17 cellular contexts compared by ENCODE assay signal in the genomic region with DNA sequence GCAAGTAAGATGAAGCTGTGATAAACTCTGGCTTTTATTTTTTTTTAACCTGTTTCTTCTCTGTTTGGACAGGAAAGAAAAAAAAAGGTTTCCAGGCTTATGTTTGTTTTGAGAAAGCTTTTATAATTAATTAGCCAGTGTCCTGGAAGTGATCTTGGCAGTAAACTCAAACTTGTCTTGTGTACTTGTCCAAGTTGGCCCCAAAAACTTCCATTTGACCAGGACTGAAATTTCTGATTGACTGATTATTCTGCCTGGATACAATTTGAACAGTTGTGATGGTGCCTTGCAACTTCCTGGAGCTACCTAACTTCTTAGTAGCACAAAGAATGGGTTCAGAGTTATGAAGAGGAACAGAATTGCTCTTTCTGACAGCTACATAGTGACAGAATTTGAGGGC.
"Had no signal": no experiment of that assay in that cellular context is flagged by ENCODE, and none has a peak within 500 bp of the region (broad histone marks: within the 10 kb centered on the region; RNA-seq: fewer than 3 reads in every experiment).

No MANE protein-coding gene starts in this region.

- DNase-seq: esophagus squamous epithelium; foreskin fibroblast; immature natural killer cell; left ventricle myocardium inferior; lower lobe of right lung; mesenchymal stem cell; naive B cell; posterior cingulate gyrus; right cardiac atrium; stimulated activated CD4-positive, alpha-beta T cell treated with anti-CD3 and anti-CD28 coated beads, Interleukin-4, amount 100 ng/mL, for 1 hour; stimulated activated CD8-positive, alpha-beta memory T cell treated with anti-CD3 and anti-CD28 coated beads, Interleukin-4, amount 100 ng/mL, for 48 hours; stimulated activated naive CD8-positive, alpha-beta T cell treated with anti-CD3 and anti-CD28 coated beads, Interleukin-15, Interleukin-2, amounts not matched to agents 100 U/mL and 50 U/mL, for 24 hours; tibial artery; upper lobe of left lung; uterus had no signal

- H3K4me3 ChIP-seq: esophagus squamous epithelium, gastroesophageal sphincter, left ventricle myocardium inferior, lower lobe of right lung, suprapubic skin, tibial artery, upper lobe of left lung, uterus had no signal

- H3K27ac ChIP-seq: esophagus squamous epithelium, gastroesophageal sphincter, left ventricle myocardium inferior, lower lobe of right lung, suprapubic skin, tibial artery, upper lobe of left lung, uterus had no signal

- H3K9me3 ChIP-seq: esophagus squamous epithelium, gastroesophageal sphincter, left ventricle myocardium inferior, lower lobe of right lung, suprapubic skin, tibial artery, upper lobe of left lung, uterus had no signal

- H3K36me3 ChIP-seq: esophagus squamous epithelium, gastroesophageal sphincter, left ventricle myocardium inferior, lower lobe of right lung, suprapubic skin, tibial artery, upper lobe of left lung, uterus had no signal

- H3K4me1 ChIP-seq: gastroesophageal sphincter, lower lobe of right lung, suprapubic skin, tibial artery, uterus had no signal

- H3K27me3 ChIP-seq: esophagus squamous epithelium, gastroesophageal sphincter, suprapubic skin, tibial artery, upper lobe of left lung, uterus had no signal
